ENCODE assay signal across 8 cellular contexts in the genomic region with DNA sequence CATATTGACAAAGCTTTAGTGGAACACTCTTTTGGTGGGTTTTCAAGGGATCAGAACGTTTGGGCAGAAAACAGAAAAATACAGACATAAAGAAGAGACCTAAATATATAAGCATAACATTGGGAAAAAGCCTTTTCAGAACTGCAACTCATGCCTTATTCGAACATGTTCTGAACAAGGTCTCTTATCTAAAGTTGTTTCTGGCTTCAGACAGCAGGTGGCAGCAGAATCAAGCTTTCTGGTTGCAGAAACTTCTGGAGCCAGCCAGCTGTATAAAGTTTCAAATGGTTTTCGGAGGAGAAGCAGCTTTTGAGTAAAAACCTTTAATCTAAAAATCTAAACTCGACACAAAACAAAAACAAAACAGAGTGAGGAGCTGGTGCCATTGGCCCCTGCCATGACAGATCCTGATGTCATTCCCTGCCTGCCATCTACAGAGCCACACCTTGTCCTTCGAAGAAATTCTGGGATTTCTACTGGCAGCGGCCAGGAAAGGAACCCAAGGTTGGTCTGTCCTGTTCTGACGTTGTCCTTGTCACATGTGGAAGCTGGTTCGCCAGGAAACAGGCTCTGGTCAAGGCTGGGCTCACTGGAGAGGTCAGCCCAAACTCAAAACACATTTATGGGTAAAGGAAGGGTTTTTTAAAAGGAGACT. TPM values are rescaled to one million over a fixed set of nuclear protein-coding genes. Genes with fewer than 3 reads are reported as not detected.
A peak's percentile ranks its signal among the peaks of the same experiment; 100 is the strongest.
DNase-seq lines count a peak whose midpoint lies in the region; ATAC-seq and TF ChIP-seq lines count a peak whose summit lies in the region.
"Not testable (repeated sequence)": the region's sequence is repeated elsewhere in the genome, so short reads cannot be mapped to it uniquely, and the experiment has no call there.

No MANE protein-coding gene starts in this region.

- not testable (repeated sequence) for H3K27ac Mint-ChIP-seq in CD14-positive monocyte, HFFc6, naive B cell

- not testable (repeated sequence) for H3K27ac ChIP-seq in VCaP

- H3K9me3 Mint-ChIP-seq in CD14-positive monocyte, HFFc6, naive B cell: not testable (repeated sequence)

- not testable (repeated sequence) for H3K27me3 Mint-ChIP-seq in CD14-positive monocyte (ENCODE audit: low read depth in 3 of 3); HFFc6 (ENCODE audit: insufficient read depth); naive B cell

- intact Hi-C loops in CD14-positive monocyte (cut with micrococcal nuclease), result not testable (repeated sequence)

- H3K4me1 Mint-ChIP-seq in CD14-positive monocyte; HFFc6 (ENCODE audit: low read depth); naive B cell: not testable (repeated sequence)

- not testable (repeated sequence) for H3K36me3 Mint-ChIP-seq in CD14-positive monocyte; HFFc6 (ENCODE audit: low read depth); naive B cell

- TF ChIP-seq CTCF in CD14-positive monocyte (IDR thresholded peaks at IDR 0.05), result peak; percentile 51
- peak; percentile 72 for TF ChIP-seq CTCF in HFFc6 (IDR thresholded peaks at IDR 0.05)
- TF ChIP-seq CTCF in VCaP (conservative IDR thresholded peaks at IDR 0.05), result 0 out of 2 replicates have a peak, but pooled peaks have one; percentile 16

- DNase-seq in CD14-positive monocyte (ENCODE audit: low spot score), result not testable (repeated sequence)
- DNase-seq in HFFc6 (peak; percentile 55), NCI-H69 (lab: John Stamatoyannopoulos, UW) (peak; percentile 45), fibroblast of the conjunctiva (ENCODE audit: low read depth) (peak; percentile 18), naive B cell (peak; percentile 22)
- peak; percentile 0 for DNase-seq in activated naive CD8-positive, alpha-beta T cell treated with anti-CD3 and anti-CD28 coated beads, Interleukin-2, amount 50 U/mL, for 16 hours (ENCODE audit: low read depth, low spot score)
- peak; percentile 0 to 9 (median 5) for DNase-seq in stimulated activated CD4-positive, alpha-beta T cell treated with anti-CD3 and anti-CD28 coated beads, TNF-alpha, amount 100 ng/mL, for 48 hours (ENCODE audit: low read depth in 3 of 3)

- ATAC-seq in naive B cell (ENCODE audit: low read depth in 2 of 2), result peak; percentile 43 to 65

- not testable (repeated sequence) for H3K4me3 Mint-ChIP-seq in CD14-positive monocyte, HFFc6, naive B cell

RNA-seq across cellular contexts. Expression of a gene that starts 35.2 kb away (rescaled TPM):
- polyA plus RNA-seq in CD14-positive monocyte (under 1 TPM; 0.31 to 0.33 TPM), naive B cell (ENCODE audit: low read depth in 6 of 6) (under 1 TPM in 1 of 6 donors, not detected in 5; 0.20 TPM)
- total RNA-seq in HFFc6 (2021; fragmentation: NEBNext Ultra II Directional; extraction: Animal tissue kit (Norgen Biotek cat#: 25700)), result 1 to 10 TPM; 1.7 to 3.6 (median 3.1) TPM

Comparison
In these comparisons a context has a peak if more than half of its experiments do, and no peak if none do; other contexts are left out.
1. CTCF ChIP-seq: peak in every context shown above with its lines; median percentile 72 in HFFc6; 51 in CD14-positive monocyte; 16 in VCaP.